Comparison of ENCODE assay signal across 8 cellular contexts in the genomic region with DNA sequence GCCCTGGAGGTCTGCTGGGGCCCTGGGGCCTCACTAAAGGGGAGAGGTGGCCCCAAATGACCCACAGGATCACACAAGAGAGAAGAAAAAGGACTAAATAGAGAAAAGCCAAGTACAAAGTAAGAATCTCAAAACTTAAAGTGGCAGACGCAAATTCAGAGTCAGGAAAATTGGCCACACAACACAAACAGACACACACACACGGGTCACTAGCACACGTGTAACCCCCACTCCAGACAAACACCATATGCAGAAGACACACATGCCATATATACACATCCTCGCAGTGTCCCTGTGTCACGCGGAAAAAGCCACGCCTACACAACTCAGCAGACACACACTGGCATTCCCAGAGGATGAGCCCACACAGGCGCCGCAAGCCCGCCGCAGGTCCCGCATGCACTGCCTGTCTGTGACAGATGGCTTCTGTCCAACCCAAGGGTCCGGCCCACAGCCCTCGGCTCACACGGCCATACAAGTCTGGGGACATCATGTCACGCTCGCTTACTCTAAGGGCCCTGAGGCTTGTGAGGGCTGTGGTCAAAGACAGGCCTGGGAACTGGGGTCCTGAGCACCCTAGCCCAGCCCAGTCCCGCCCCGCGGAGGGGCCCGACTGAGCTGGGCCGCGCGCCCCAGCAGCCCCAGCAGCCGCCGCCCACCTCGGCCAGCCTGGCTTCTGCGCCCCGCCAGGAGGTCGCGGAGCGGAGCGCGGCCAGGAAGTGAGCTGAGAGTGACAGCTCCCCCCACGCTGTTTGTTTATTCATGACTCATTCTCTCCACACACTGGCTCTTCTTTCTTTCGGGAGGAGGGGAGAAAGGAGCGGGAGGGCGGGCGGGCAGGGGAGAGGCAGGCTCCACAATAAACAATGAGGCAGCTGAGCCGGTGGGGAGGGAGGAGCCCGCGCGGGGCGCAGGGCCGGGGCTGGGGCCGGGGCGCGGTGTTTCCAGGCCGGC.
DNase-seq lines count a peak whose midpoint lies in the region; ATAC-seq and TF ChIP-seq lines count a peak whose summit lies in the region.

No MANE protein-coding gene starts in this region.

- H3K4me1 ChIP-seq in HAP-1 = peaks cover 14% of the 10 kb centered on the region
- H3K4me1 ChIP-seq in foreskin keratinocyte = peaks cover 12% of the 10 kb centered on the region

- H3K4me3 Mint-ChIP-seq in neural crest cell = peak overlapping the region; percentile 74
- H3K4me3 Mint-ChIP-seq in stimulated activated naive CD8-positive, alpha-beta T cell treated with anti-CD3 and anti-CD28 coated beads, Interleukin-15, amount 100 ng/mL, for 72 hours = peak overlapping the region; percentile 60 to 68

- H3K9me3 ChIP-seq in HAP-1 = no peaks in the 10 kb centered on the region; the same call in 1 of the 2 replicates

- peaks cover 81% of the 10 kb centered on the region for H3K4me1 Mint-ChIP-seq in neural crest cell
- H3K4me1 Mint-ChIP-seq in stimulated activated naive CD8-positive, alpha-beta T cell treated with anti-CD3 and anti-CD28 coated beads, Interleukin-15, amount 100 ng/mL, for 72 hours = peaks cover 51% of the 10 kb centered on the region

- H3K36me3 Mint-ChIP-seq in neural crest cell (ENCODE audit: low read depth) = no peaks in the 10 kb centered on the region

- H3K27me3 Mint-ChIP-seq in neural crest cell (ENCODE audit: low read depth) = peaks cover 2% of the 10 kb centered on the region
- peaks cover 12% of the 10 kb centered on the region for H3K27me3 Mint-ChIP-seq in stimulated activated naive CD8-positive, alpha-beta T cell treated with anti-CD3 and anti-CD28 coated beads, Interleukin-15, amount 100 ng/mL, for 72 hours

- TF ChIP-seq CTCF in foreskin keratinocyte (conservative IDR thresholded peaks at IDR 0.05) = no peak
- peak; percentile 33 for TF ChIP-seq CTCF in neural crest cell (conservative IDR thresholded peaks at IDR 0.05)

- H3K9me3 Mint-ChIP-seq in neural crest cell = no peaks in the 10 kb centered on the region
- H3K9me3 Mint-ChIP-seq in stimulated activated naive CD8-positive, alpha-beta T cell treated with anti-CD3 and anti-CD28 coated beads, Interleukin-15, amount 100 ng/mL, for 72 hours = no peaks in the 10 kb centered on the region

- H3K36me3 ChIP-seq in HAP-1 (replicated peaks) = no peaks in the 10 kb centered on the region

- ATAC-seq in foreskin keratinocyte = peak; percentile 81
- ATAC-seq in stimulated activated naive CD8-positive, alpha-beta T cell treated with anti-CD3 and anti-CD28 coated beads, Interleukin-15, amount 100 ng/mL, for 72 hours = peak; percentile 79

- in situ Hi-C loops in HAP-1 (cut with MboI; ENCODE audit: low sequenced_read_pairs) = no loop called here

- peak overlapping the region; percentile 28 for H3K4me3 ChIP-seq in HAP-1

- peak; percentile 94 for DNase-seq in EL
- peak; percentile 85 to 92 for DNase-seq in HAP-1 (ENCODE audit: low spot score in 2 of 2)
- peak; percentile 96 for DNase-seq in M059J (ENCODE audit: low read depth)
- peak; percentile 62 for DNase-seq in SIG-M5 (lab: John Stamatoyannopoulos, UW)
- peak; percentile 76 for DNase-seq in activated naive CD4-positive, alpha-beta T cell treated with Interleukin-2 at 50 U/mL for 16 hours
- peak in 1 of 2 donors; percentile 62 for DNase-seq in foreskin keratinocyte
- peak; percentile 68 for DNase-seq in neural crest cell (ENCODE audit: low read depth, low spot score)
- peak; percentile 79 for DNase-seq in stimulated activated naive CD8-positive, alpha-beta T cell treated with anti-CD3 and anti-CD28 coated beads, Interleukin-15, amount 100 ng/mL, for 72 hours

- H3K27ac Mint-ChIP-seq in neural crest cell (ENCODE audit: unreplicated experiment) = peak overlapping the region; percentile 96
- H3K27ac Mint-ChIP-seq in stimulated activated naive CD8-positive, alpha-beta T cell treated with anti-CD3 and anti-CD28 coated beads, Interleukin-15, amount 100 ng/mL, for 72 hours = peak overlapping the region; percentile 79 to 87

- peak overlapping the region; percentile 83 for H3K27ac ChIP-seq in foreskin keratinocyte

- H3K27me3 ChIP-seq in HAP-1 (ENCODE audit: low read depth) = no peaks in the 10 kb centered on the region
- no peaks in the 10 kb centered on the region for H3K27me3 ChIP-seq in foreskin keratinocyte
